ENCODE assay signal across 8 cellular contexts in genomic region chr22:46007003-46007847, GRCh38. TPM values are rescaled to one million over a fixed set of nuclear protein-coding genes. Genes with fewer than 3 reads are reported as not detected.
DNase-seq lines count a peak whose midpoint lies in the region; ATAC-seq lines count a peak whose summit lies in the region.

No MANE protein-coding gene starts in this region.

- peak overlapping the region; percentile 86 for H3K4me2 ChIP-seq in skeletal muscle satellite cell (ENCODE audit: low read length)

- H3K27ac Mint-ChIP-seq in T-helper 17 cell, result no peak overlapping the region

- peaks cover 6% of the 10 kb centered on the region for H3K4me1 Mint-ChIP-seq in T-helper 17 cell

- no peak overlapping the region for H3K4me3 Mint-ChIP-seq in T-helper 17 cell

- intact Hi-C loops in Right ventricle myocardium superior (cut with DNase I), result loop anchor here (10.0 kb wide), 1 partner anchor 68 kb away; no protein-coding TSS in a partner anchor

- peaks cover 72% of the 10 kb centered on the region for H3K4me1 ChIP-seq in skeletal muscle satellite cell (ENCODE audit: control insufficient read depth, insufficient read depth, low read length)

- H3K9me3 ChIP-seq in T-helper 17 cell (ENCODE audit: control insufficient read depth, low read length, poor library complexity, severe bottlenecking) (no peaks in the 10 kb centered on the region), skeletal muscle satellite cell (replicated peaks; ENCODE audit: low read length) (peaks cover 4% of the 10 kb centered on the region)

- peak; percentile 30 for ATAC-seq in T-helper 17 cell
- peak; percentile 45 for ATAC-seq in Right ventricle myocardium superior (ENCODE audit: poor library complexity)
- no peak for ATAC-seq in HG02642 (IDR thresholded peaks at IDR 0.05; ENCODE audit: poor library complexity, unreplicated experiment)
- ATAC-seq in HG02981 (IDR thresholded peaks at IDR 0.05; ENCODE audit: unreplicated experiment), result no peak
- ATAC-seq in HG03108 (IDR thresholded peaks at IDR 0.05; ENCODE audit: unreplicated experiment), result no peak

- no peaks in the 10 kb centered on the region for H3K27me3 Mint-ChIP-seq in T-helper 17 cell

- DNase-seq in SHP77 (lab: John Stamatoyannopoulos, UW) (peak; percentile 59 to 68), SHP77 treated with DMSO at 0.1 percent for 48 hours (lab: John Stamatoyannopoulos, UW) (no peak), T-helper 17 cell (no peak), Right ventricle myocardium superior (peak; percentile 73)

- H3K36me3 Mint-ChIP-seq in T-helper 17 cell (ENCODE audit: low read depth), result no peaks in the 10 kb centered on the region

- H3K27me3 ChIP-seq in skeletal muscle satellite cell (ENCODE audit: control insufficient read depth, insufficient read depth, low read length), result no peaks in the 10 kb centered on the region

- peak overlapping the region; percentile 66 for H3K4me3 ChIP-seq in skeletal muscle satellite cell (ENCODE audit: low read length)

- H3K36me3 ChIP-seq in skeletal muscle satellite cell (ENCODE audit: insufficient read depth, low read length), result no peaks in the 10 kb centered on the region

- peak overlapping the region; percentile 89 for H3K9ac ChIP-seq in skeletal muscle satellite cell (ENCODE audit: low read depth, low read length)

RNA-seq across cellular contexts. Expression of gene WNT7B, which starts 30.3 kb away (rescaled TPM):
- total RNA-seq in T-helper 17 cell, result not detected
- not detected for total RNA-seq in Right ventricle myocardium superior
- not detected in 2 replicates for total RNA-seq in skeletal muscle satellite cell (2012; rRNA removed)

Comparison
In these comparisons a context has a peak if more than half of its experiments do, and no peak if none do; other contexts are left out.
1. DNase-seq: peak in SHP77 (2 of 2) and Right ventricle myocardium superior (single experiment); none in SHP77 treated with DMSO at 0.1 percent for 48 hours (single experiment) and T-helper 17 cell (0 of 3).
2. ATAC-seq: peak in T-helper 17 cell (single experiment) and Right ventricle myocardium superior (single experiment); none in HG02642 (single experiment), HG02981 (single experiment) and HG03108 (single experiment).